Comparison of ENCODE assay signal across 3 cellular contexts in genomic region chr7:43668035-43668434, GRCh38.
TF ChIP-seq lines count a peak whose summit lies in the region.

No MANE protein-coding gene starts in this region.

TF ChIP-seq in SK-N-SH, 30 proteins besides CTCF, POLR2A, EP300 and RAD21:
- no peak for TF ChIP-seq RCOR1 (IDR thresholded peaks at IDR 0.05; ENCODE audit: low read length)

TF ChIP-seq in SK-N-SH treated with all-trans-retinoic acid at 6 μM for 48 hours, 23 proteins besides CTCF, POLR2A, EP300 and RAD21:
- TF ChIP-seq POU6F1 (CRISPR knock-in tag; IDR thresholded peaks at IDR 0.05; ENCODE audit: borderline replicate concordance, low read depth), result no peak
- no peak for TF ChIP-seq PATZ1 (CRISPR knock-in tag; IDR thresholded peaks at IDR 0.05; ENCODE audit: borderline replicate concordance)
- TF ChIP-seq ESRRG (CRISPR knock-in tag; IDR thresholded peaks at IDR 0.05), result no peak
- no peak for TF ChIP-seq TCF4 (CRISPR knock-in tag; IDR thresholded peaks at IDR 0.05; ENCODE audit: borderline replicate concordance)
- no peak for TF ChIP-seq ARNTL (CRISPR knock-in tag; IDR thresholded peaks at IDR 0.05; ENCODE audit: borderline replicate concordance, low read depth)
- no peak for TF ChIP-seq CSDC2 (CRISPR knock-in tag; IDR thresholded peaks at IDR 0.05)
- TF ChIP-seq GLIS3 (CRISPR knock-in tag; IDR thresholded peaks at IDR 0.05), result no peak
TF ChIP-seq in SK-N-SH treated with all-trans-retinoic acid at 6 μM for 48 hours: peak in this region for 0.

TF ChIP-seq in IMR-90, 13 proteins besides CTCF, POLR2A, EP300 and RAD21 (continued from another document):
- no peak for TF ChIP-seq SMC3 (IDR thresholded peaks at IDR 0.05; ENCODE audit: low read depth, low read length)
- no peak for TF ChIP-seq MAZ (IDR thresholded peaks at IDR 0.05; ENCODE audit: borderline replicate concordance, low read depth, low read length)
- no peak for TF ChIP-seq ELK1 (IDR thresholded peaks at IDR 0.05; ENCODE audit: borderline replicate concordance, low read depth, low read length)
- TF ChIP-seq NFE2L2 (IDR thresholded peaks at IDR 0.05; ENCODE audit: low read depth, low read length), result no peak
- no peak for TF ChIP-seq BHLHE40 (IDR thresholded peaks at IDR 0.05; ENCODE audit: low read depth, low read length)
